ENCODE assay signal across 9 cellular contexts in genomic region chr4:40731792-40732245, GRCh38. TPM values are rescaled to one million over a fixed set of nuclear protein-coding genes. Genes with fewer than 3 reads are reported as not detected.
DNase-seq lines count a peak whose midpoint lies in the region; ATAC-seq and TF ChIP-seq lines count a peak whose summit lies in the region.
"Had no signal": no experiment of that assay in that cellular context is flagged by ENCODE, and none has a peak within 500 bp of the region (broad histone marks: within the 10 kb centered on the region; RNA-seq: fewer than 3 reads in every experiment).

No MANE protein-coding gene starts in this region.

- H3K9ac ChIP-seq in mesenchymal stem cell (ENCODE audit: low read length) = no peak overlapping the region

- no peak overlapping the region for H3K4me3 Mint-ChIP-seq in naive thymus-derived CD8-positive, alpha-beta T cell
- H3K4me3 Mint-ChIP-seq: natural killer cell had no signal

- no peaks in the 10 kb centered on the region for H3K36me3 ChIP-seq in mesenchymal stem cell (ENCODE audit: control insufficient read depth in 1 of 2, insufficient read depth in 2 of 2, low read depth in 1 of 2, low read length in 2 of 2)

- no peak overlapping the region for H2AK5ac ChIP-seq in mesenchymal stem cell (ENCODE audit: low read length, severe bottlenecking)

- H4K91ac ChIP-seq in mesenchymal stem cell (ENCODE audit: low read length) = no peak overlapping the region

- POLR2A ChIA-PET in naive thymus-derived CD8-positive, alpha-beta T cell (lab: Charles Lee) = no interaction called here

- WGBS in mesenchymal stem cell = 78% methylated on average over 6 of the region's 6 CpGs

- H4K8ac ChIP-seq in mesenchymal stem cell (ENCODE audit: low read length) = no peak overlapping the region

- H3K9me3 ChIP-seq in mesenchymal stem cell (ENCODE audit: control insufficient read depth, low read length) = no peaks in the 10 kb centered on the region

- no peak for TF ChIP-seq CTCF in VCaP (conservative IDR thresholded peaks at IDR 0.05)

- no peak overlapping the region for H3K4me2 ChIP-seq in mesenchymal stem cell (ENCODE audit: low read length, poor library complexity, severe bottlenecking)

- no peaks in the 10 kb centered on the region for H3K79me1 ChIP-seq in mesenchymal stem cell (replicated peaks; ENCODE audit: low read length, poor library complexity, severe bottlenecking)

- H3K27ac Mint-ChIP-seq in naive thymus-derived CD8-positive, alpha-beta T cell = peak overlapping the region in 2 of 10 donors; percentile 31 to 39
- H3K27ac Mint-ChIP-seq: natural killer cell had no signal

- no peaks in the 10 kb centered on the region for H3K9me3 Mint-ChIP-seq in naive thymus-derived CD8-positive, alpha-beta T cell
- H3K9me3 Mint-ChIP-seq: natural killer cell had no signal

- no peak overlapping the region for H2BK12ac ChIP-seq in mesenchymal stem cell (ENCODE audit: low read length in 2 of 2)

- H2BK120ac ChIP-seq in mesenchymal stem cell (ENCODE audit: low read depth, low read length) = no peak overlapping the region

- no peak overlapping the region for H3K18ac ChIP-seq in mesenchymal stem cell (ENCODE audit: low read depth in 1 of 2, low read length in 2 of 2)

- no peak overlapping the region for H3K23ac ChIP-seq in mesenchymal stem cell (ENCODE audit: low read length in 2 of 2)

- peak overlapping the region; percentile 21; the same call in 1 of the 2 replicates for H3K27ac ChIP-seq in VCaP
- H3K27ac ChIP-seq in mesenchymal stem cell (ENCODE audit: low read length, poor library complexity, severe bottlenecking) = no peak overlapping the region

- DNase-seq in NCI-H128 (lab: John Stamatoyannopoulos, UW; ENCODE audit: unreplicated experiment) = peak; percentile 2
- DNase-seq in mesenchymal stem cell = peak; percentile 17
- DNase-seq in naive thymus-derived CD8-positive, alpha-beta T cell = no peak
- no peak for DNase-seq in amniotic stem cell (lab: John Stamatoyannopoulos, UW)
- DNase-seq in islet precursor cell = no peak
- DNase-seq: natural killer cell had no signal

- H3K4me3 ChIP-seq in mesenchymal stem cell (ENCODE audit: insufficient read depth in 1 of 2, low read depth in 1 of 2, low read length in 2 of 2) = no peak overlapping the region

- H3K27me3 ChIP-seq in mesenchymal stem cell (ENCODE audit: control insufficient read depth in 1 of 2, insufficient read depth in 1 of 2, low read length in 2 of 2) = peaks cover 0 to 3% of the 10 kb centered on the region in 2 experiments

- peaks cover 0 to 2% (median 0%) of the 10 kb centered on the region in 3 donors for H3K36me3 Mint-ChIP-seq in naive thymus-derived CD8-positive, alpha-beta T cell
- H3K36me3 Mint-ChIP-seq: natural killer cell had no signal

- no peak overlapping the region for H3K4ac ChIP-seq in mesenchymal stem cell (ENCODE audit: low read depth in 1 of 2, low read length in 2 of 2)

- peaks cover 0 to 17% (median 2%) of the 10 kb centered on the region in 4 donors for H3K4me1 Mint-ChIP-seq in naive thymus-derived CD8-positive, alpha-beta T cell
- H3K4me1 Mint-ChIP-seq: natural killer cell had no signal

- H2BK15ac ChIP-seq in mesenchymal stem cell (ENCODE audit: low read depth, poor library complexity, severe bottlenecking) = no peak overlapping the region

- H2BK5ac ChIP-seq in mesenchymal stem cell (ENCODE audit: low read depth, low read length, poor library complexity, severe bottlenecking) = no peak overlapping the region

- H3K4me1 ChIP-seq in mesenchymal stem cell (ENCODE audit: control insufficient read depth, insufficient read depth, low read depth, low read length) = peaks cover 3% of the 10 kb centered on the region

- H3K27me3 Mint-ChIP-seq in naive thymus-derived CD8-positive, alpha-beta T cell = peaks cover 0 to 14% (median 1%) of the 10 kb centered on the region in 5 donors

- ATAC-seq in GM19468 (IDR thresholded peaks at IDR 0.05; ENCODE audit: extremely low read depth, unreplicated experiment) (peak; percentile 45), HG02840 (IDR thresholded peaks at IDR 0.05; ENCODE audit: low FRiP score, unreplicated experiment) (no peak)
- ATAC-seq in naive thymus-derived CD8-positive, alpha-beta T cell = no peak

- no peak overlapping the region for H2AFZ ChIP-seq in mesenchymal stem cell (ENCODE audit: low read depth, low read length)

- H3K14ac ChIP-seq in mesenchymal stem cell (ENCODE audit: low read length in 2 of 2) = no peak overlapping the region

RNA-seq across cellular contexts. Expression of gene NSUN7, which starts 17.9 kb away (rescaled TPM):
- 1.7 TPM for polyA plus RNA-seq in mesenchymal stem cell (2013, experiment 1 of 2)
- 1.9 TPM for polyA plus RNA-seq in mesenchymal stem cell (2013, experiment 2 of 2)
- under 1 TPM; 0.25 to 0.65 TPM for total RNA-seq in naive thymus-derived CD8-positive, alpha-beta T cell
- polyA plus RNA-seq in naive thymus-derived CD8-positive, alpha-beta T cell = not detected

Comparison
In these comparisons a context has a peak if more than half of its experiments do, and no peak if none do; other contexts are left out.
1. DNase-seq: peak in NCI-H128 (single experiment) and mesenchymal stem cell (single experiment); none in naive thymus-derived CD8-positive, alpha-beta T cell (0 of 10), amniotic stem cell (single experiment) and islet precursor cell (single experiment).